ENCODE assay signal across 11 cellular contexts in the genomic region with DNA sequence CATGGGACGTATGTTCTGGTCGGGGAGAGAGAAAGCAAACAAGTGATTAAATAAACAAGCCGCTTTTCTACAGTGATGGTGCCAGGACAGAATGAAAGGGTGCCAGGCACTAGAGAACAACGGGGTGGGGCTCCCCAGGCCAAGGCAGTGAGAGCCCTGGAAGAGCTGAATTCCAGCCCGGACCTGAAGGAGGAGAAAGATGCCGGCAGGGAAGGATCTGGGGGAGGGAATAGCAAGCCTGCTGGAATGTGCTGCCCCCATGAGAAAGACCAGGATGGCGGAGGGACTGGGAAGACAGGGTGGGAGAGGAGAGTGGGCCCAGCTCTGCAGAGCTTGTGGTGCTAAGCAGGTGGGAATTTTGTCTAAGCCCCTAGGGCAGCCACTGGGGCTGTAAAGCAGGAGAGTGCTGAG. TPM values are rescaled to one million over a fixed set of nuclear protein-coding genes. Genes with fewer than 3 reads are reported as not detected.
A peak's percentile ranks its signal among the peaks of the same experiment; 100 is the strongest.
DNase-seq lines count a peak whose midpoint lies in the region; ATAC-seq, FAIRE-seq and TF ChIP-seq lines count a peak whose summit lies in the region.
"Had no signal": no experiment of that assay in that cellular context is flagged by ENCODE, and none has a peak within 500 bp of the region (broad histone marks: within the 10 kb centered on the region; RNA-seq: fewer than 3 reads in every experiment).

No MANE protein-coding gene starts in this region.

- no peaks in the 10 kb centered on the region for H3K9me3 Mint-ChIP-seq in astrocyte (ENCODE audit: unreplicated experiment)

- peaks cover under 1% of the 10 kb centered on the region for H3K36me3 Mint-ChIP-seq in astrocyte (ENCODE audit: low read depth, unreplicated experiment)

- H2AFZ ChIP-seq in GM23248 (peak overlapping the region; percentile 62), astrocyte (ENCODE audit: low read depth, low read length) (peak overlapping the region; percentile 60)

- peaks cover 43% of the 10 kb centered on the region for H3K4me1 Mint-ChIP-seq in astrocyte (ENCODE audit: low read depth, unreplicated experiment)

- H3K27ac ChIP-seq in GM23248 (peak overlapping the region; percentile 89), astrocyte (ENCODE audit: low read depth, low read length) (peak overlapping the region; percentile 82)

- H4K20me1 ChIP-seq in GM23248 (ENCODE audit: insufficient read depth) = no peaks in the 10 kb centered on the region
- peaks cover 16% of the 10 kb centered on the region for H4K20me1 ChIP-seq in astrocyte (ENCODE audit: insufficient read depth, low read length)

- H3K4me1 ChIP-seq in GM23248 (ENCODE audit: insufficient read depth) (peaks cover 53% of the 10 kb centered on the region), astrocyte (ENCODE audit: insufficient read depth, low read length) (peaks cover 51% of the 10 kb centered on the region), skeletal muscle satellite cell (ENCODE audit: control insufficient read depth, insufficient read depth, low read length) (peaks cover 27% of the 10 kb centered on the region)

- no peaks in the 10 kb centered on the region for H3K36me3 ChIP-seq in GM23248 (ENCODE audit: low read depth)
- no peaks in the 10 kb centered on the region for H3K36me3 ChIP-seq in astrocyte (ENCODE audit: insufficient read depth, low read length)
- no peaks in the 10 kb centered on the region for H3K36me3 ChIP-seq in skeletal muscle satellite cell (ENCODE audit: insufficient read depth, low read length)

- H3K4me3 Mint-ChIP-seq in astrocyte (ENCODE audit: unreplicated experiment) = peak overlapping the region; percentile 9

- TF ChIP-seq CTCF in astrocyte (IDR thresholded peaks at IDR 0.05; ENCODE audit: insufficient read depth, low read depth, low read length) = no peak

- no peak for ATAC-seq in GM21360 (IDR thresholded peaks at IDR 0.05; ENCODE audit: unreplicated experiment)

- no peak for FAIRE-seq in astrocyte (lab: Jason Lieb, UNC)
- FAIRE-seq: G401.6 had no signal

- 11 to 16% methylated on average over 7 of the region's 7 CpGs for WGBS in GM23248 (ENCODE audit: low coverage in 1 of 2, low lambda C conversion rate in 2 of 2, missing lambda C conversion rate in 2 of 2), 2 experiments

- H3K9me2 ChIP-seq in GM23248 (ENCODE audit: insufficient read depth) = no peaks in the 10 kb centered on the region

- peaks cover 49% of the 10 kb centered on the region for H3F3A ChIP-seq in GM23248 (ENCODE audit: insufficient read depth)

- peak overlapping the region; percentile 96 for H3K9ac ChIP-seq in GM23248
- H3K9ac ChIP-seq in astrocyte (ENCODE audit: low read length) = peak overlapping the region; percentile 73
- peak overlapping the region; percentile 63 for H3K9ac ChIP-seq in skeletal muscle satellite cell (ENCODE audit: low read depth, low read length)

- H3K4me3 ChIP-seq in GM23248 = no peak overlapping the region
- no peak overlapping the region for H3K4me3 ChIP-seq in astrocyte (ENCODE audit: insufficient read depth, low read depth, low read length)
- no peak overlapping the region for H3K4me3 ChIP-seq in skeletal muscle satellite cell (ENCODE audit: low read length)

- H3K4me2 ChIP-seq in GM23248 (ENCODE audit: unreplicated experiment) (peak overlapping the region; percentile 57), astrocyte (ENCODE audit: low read length) (peak overlapping the region; percentile 74), skeletal muscle satellite cell (ENCODE audit: low read length) (no peak overlapping the region)

- peak; percentile 71 for DNase-seq in GM23248
- peak; percentile 25 for DNase-seq in astrocyte (ENCODE audit: low read depth)
- DNase-seq in left kidney (ENCODE audit: low read depth, low spot score) = peak; percentile 68
- DNase-seq in CD1c-positive myeloid dendritic cell (ENCODE audit: extremely low spot score) = no peak
- DNase-seq in NCI-H2196 (lab: John Stamatoyannopoulos, UW; ENCODE audit: unreplicated experiment) = no peak
- DNase-seq in activated CD4-positive, CD25-positive, alpha-beta regulatory T cell (lab: John Stamatoyannopoulos, UW) = no peak
- DNase-seq: activated CD8-positive, alpha-beta memory T cell treated with anti-CD3 and anti-CD28 coated beads, Interleukin-2, amount 50 U/mL, for 48 hours; NCI-H1105 treated with DMSO at 0.1 percent for 48 hours had no signal

- H3K79me2 ChIP-seq in GM23248 (ENCODE audit: insufficient read depth) = peaks cover 22% of the 10 kb centered on the region
- H3K79me2 ChIP-seq in astrocyte (ENCODE audit: insufficient read depth, low read length) = peaks cover 25% of the 10 kb centered on the region

- no peaks in the 10 kb centered on the region for H3K27me3 ChIP-seq in GM23248 (replicated peaks; ENCODE audit: insufficient read depth)
- no peaks in the 10 kb centered on the region for H3K27me3 ChIP-seq in astrocyte (ENCODE audit: insufficient read depth, low read length)
- no peaks in the 10 kb centered on the region for H3K27me3 ChIP-seq in skeletal muscle satellite cell (ENCODE audit: control insufficient read depth, insufficient read depth, low read length)

- H3K9me3 ChIP-seq in GM23248 (ENCODE audit: low read depth) = no peaks in the 10 kb centered on the region
- H3K9me3 ChIP-seq in astrocyte (ENCODE audit: insufficient read depth, low read depth, low read length) = no peaks in the 10 kb centered on the region
- no peaks in the 10 kb centered on the region for H3K9me3 ChIP-seq in skeletal muscle satellite cell (replicated peaks; ENCODE audit: low read length)

- H3K27ac Mint-ChIP-seq in astrocyte (ENCODE audit: unreplicated experiment) = peak overlapping the region; percentile 49

- in situ Hi-C loops in GM23248 (cut with MboI) = no loop called here

- no peaks in the 10 kb centered on the region for H3K27me3 Mint-ChIP-seq in astrocyte (ENCODE audit: low read depth, unreplicated experiment)

RNA-seq across cellular contexts. Expression of a gene that starts 7.5 kb away (rescaled TPM):
- 2.4 and 7.6 TPM in 2 replicates for total RNA-seq in GM23248 (2014; rRNA removed; shearing (Covaris generic))
- polyA plus RNA-seq in GM23248 (2016; fragmentation: Nextera tagmentation; extraction: Ambion mirVana) = 13.4 and 15.7 TPM in 2 replicates
- total RNA-seq in astrocyte = 9.1 and 9.5 TPM in 2 replicates
- total RNA-seq in skeletal muscle satellite cell (2012; rRNA removed) = under 0.01 TPM in 1 of 2 replicates, not detected in the other

RNA-seq across cellular contexts. Expression of a gene that starts 54.1 kb away (rescaled TPM):
- 69.6 and 96.0 TPM in 2 replicates for total RNA-seq in GM23248 (2014; rRNA removed; shearing (Covaris generic))
- 70.4 and 72.7 TPM in 2 replicates for polyA plus RNA-seq in GM23248 (2016; fragmentation: Nextera tagmentation; extraction: Ambion mirVana)
- 59.4 and 62.7 TPM in 2 replicates for total RNA-seq in astrocyte
- total RNA-seq in skeletal muscle satellite cell (2012; rRNA removed) = 81.4 and 126 TPM in 2 replicates

Comparison
In these comparisons a context has a peak if more than half of its experiments do, and no peak if none do; other contexts are left out.
1. DNase-seq: peak in GM23248 (single experiment), astrocyte (single experiment) and left kidney (single experiment); none in CD1c-positive myeloid dendritic cell (single experiment), NCI-H2196 (single experiment) and activated CD4-positive, CD25-positive, alpha-beta regulatory T cell (0 of 4).
2. Peak in every context shown above with its lines, with median percentiles within 50 percentile points of each other: H3K9ac ChIP-seq.